In genomic region chr1:208265525-208265924, GRCh38 we compare ENCODE assay signal across 29 cellular contexts.
"Had no signal": no experiment of that assay in that cellular context is flagged by ENCODE, and none has a peak within 500 bp of the region (broad histone marks: within the 10 kb centered on the region; RNA-seq: fewer than 3 reads in every experiment).

No MANE protein-coding gene starts in this region.

- H3K27ac ChIP-seq: colonic mucosa, epithelial cell of prostate, esophagus muscularis mucosa, esophagus squamous epithelium, foreskin keratinocyte, gastrocnemius medialis, gastroesophageal sphincter, heart left ventricle, heart right ventricle had no signal

- ATAC-seq: effector memory CD8-positive, alpha-beta T cell; esophagus mucosa; foreskin keratinocyte; gastrocnemius medialis; gastroesophageal sphincter had no signal

- H3K9me3 Mint-ChIP-seq: dendritic cell treated with granulocyte-macrophage colony-stimulating factor and Interleukin-4, amounts not matched to agents 40 ng/mL and 50 ng/mL, for 4 days; effector memory CD8-positive, alpha-beta T cell had no signal

- H3K27ac Mint-ChIP-seq: dendritic cell treated with granulocyte-macrophage colony-stimulating factor and Interleukin-4, amounts not matched to agents 40 ng/mL and 50 ng/mL, for 4 days; effector memory CD8-positive, alpha-beta T cell; endodermal cell had no signal

- H3K27me3 ChIP-seq: colonic mucosa, gastrocnemius medialis had no signal

- H3K4me3 Mint-ChIP-seq: dendritic cell treated with granulocyte-macrophage colony-stimulating factor and Interleukin-4, amounts not matched to agents 40 ng/mL and 50 ng/mL, for 4 days; effector memory CD8-positive, alpha-beta T cell; endodermal cell had no signal

- FAIRE-seq: colon, endometrium, endothelial cell of umbilical vein, frontal cortex had no signal

- H3K4me3 ChIP-seq: colonic mucosa, coronary artery, dorsolateral prefrontal cortex, esophagus muscularis mucosa, esophagus squamous epithelium, gastrocnemius medialis, gastroesophageal sphincter, heart left ventricle, heart right ventricle had no signal

- H3K4me1 ChIP-seq: colonic mucosa, esophagus squamous epithelium, foreskin keratinocyte, gastroesophageal sphincter had no signal

- DNase-seq: colonic mucosa; cortex of kidney; dermis blood vessel endothelial cell; dorsolateral prefrontal cortex; effector CD4-positive, alpha-beta T cell; effector CD8-positive, alpha-beta T cell; effector memory CD4-positive, alpha-beta T cell; effector memory CD8-positive, alpha-beta T cell; erythroblast; esophagus squamous epithelium; foreskin fibroblast; foreskin keratinocyte; foreskin melanocyte; gastrocnemius medialis; glutamatergic neuron; head of caudate nucleus; heart right ventricle had no signal

- H3K36me3 ChIP-seq: colonic mucosa, esophagus muscularis mucosa, esophagus squamous epithelium, gastrocnemius medialis, gastroesophageal sphincter, heart left ventricle, heart right ventricle had no signal

- H3K9me3 ChIP-seq: colonic mucosa, esophagus squamous epithelium, gastrocnemius medialis had no signal
